1 cellular context compared by ENCODE assay signal in the genomic region with DNA sequence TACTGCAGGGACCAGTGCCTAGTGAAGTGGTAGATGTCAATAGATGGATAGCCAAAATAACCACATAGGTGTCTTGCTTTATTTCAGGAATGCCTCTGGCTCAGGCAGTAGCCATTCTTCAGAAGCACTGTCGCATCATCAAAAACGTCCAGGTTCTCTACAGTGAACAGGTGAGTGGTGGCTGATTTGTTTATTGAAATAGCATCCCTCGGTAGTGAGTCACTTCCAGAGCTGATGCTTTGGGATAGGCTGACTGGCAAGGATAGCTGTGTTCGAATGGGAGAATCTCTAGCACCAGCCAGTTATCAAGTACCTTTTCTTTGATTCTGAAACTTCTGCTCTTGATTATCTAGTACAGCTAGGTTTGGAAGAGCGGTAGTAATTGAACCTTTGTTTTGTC.
TF ChIP-seq lines count a peak whose summit lies in the region.

No MANE protein-coding gene starts in this region.

TF ChIP-seq in HepG2, 621 proteins besides CTCF, POLR2A, EP300 and RAD21:
- TF ChIP-seq RBFOX2 (IDR thresholded peaks at IDR 0.05; ENCODE audit: low read depth, low read length) (0 out of 2 replicates have a peak, but pooled peaks have one; percentile 10), GATAD1 (CRISPR knock-in tag; IDR thresholded peaks at IDR 0.05) (no peak), YY1 (IDR thresholded peaks at IDR 0.05; ENCODE audit: insufficient read depth, insufficient replicate concordance, low read depth, low read length) (no peak)
TF ChIP-seq in HepG2: peak in this region for 1.
